In the genomic region with DNA sequence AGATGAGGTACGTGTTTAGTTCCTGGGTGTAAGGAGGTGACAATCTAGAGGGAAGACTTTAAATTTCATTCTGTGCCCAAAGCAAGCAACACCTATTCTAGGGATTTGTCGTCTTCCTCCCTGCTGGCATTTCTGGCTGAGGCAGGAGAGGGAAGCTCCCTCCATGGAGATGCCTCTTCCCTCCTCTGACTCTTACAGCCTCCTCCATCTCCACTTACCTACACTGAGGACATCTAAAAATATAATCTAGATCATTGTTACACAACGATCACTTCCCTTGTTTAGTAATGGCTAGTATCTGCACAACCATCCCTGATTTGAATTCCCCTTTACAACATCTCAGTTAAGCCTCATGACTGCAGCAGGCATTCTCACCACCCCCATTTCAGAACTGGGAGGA, we compare ENCODE assay signal across 24 cellular contexts.
"Had no signal": no experiment of that assay in that cellular context is flagged by ENCODE, and none has a peak within 500 bp of the region (broad histone marks: within the 10 kb centered on the region; RNA-seq: fewer than 3 reads in every experiment).

No MANE protein-coding gene starts in this region.

- H3K27ac Mint-ChIP-seq: activated CD8-positive, alpha-beta memory T cell treated with anti-CD3 and anti-CD28 coated beads, Interleukin-2, amount 10 ng/mL, durations not matched to agents 7 days and 5 days; activated CD8-positive, alpha-beta T cell treated with anti-CD3 and anti-CD28 coated beads for 36 hours; activated naive CD4-positive, alpha-beta T cell treated with anti-CD3 and anti-CD28 coated beads, Interleukin-2, amount 10 ng/mL, durations not matched to agents 7 days and 5 days; endodermal cell; naive B cell; stimulated activated memory B cell treated with anti-CD40 and anti-IgM and Interleukin-4, amounts not matched to agents 10 μg/mL and 1 μg/mL and 100 μg/mL, for 72 hours had no signal

- H3K36me3 Mint-ChIP-seq: activated CD8-positive, alpha-beta memory T cell treated with anti-CD3 and anti-CD28 coated beads, Interleukin-2, amount 10 ng/mL, durations not matched to agents 7 days and 5 days; activated naive CD4-positive, alpha-beta T cell treated with anti-CD3 and anti-CD28 coated beads, Interleukin-2, amount 10 ng/mL, durations not matched to agents 7 days and 5 days; naive B cell; stimulated activated memory B cell treated with anti-CD40 and anti-IgM and Interleukin-4, amounts not matched to agents 10 μg/mL and 1 μg/mL and 100 μg/mL, for 72 hours had no signal

- H3K9me3 ChIP-seq: esophagus squamous epithelium, gastroesophageal sphincter, mucosa of descending colon, stomach, testis had no signal

- H3K9me3 Mint-ChIP-seq: activated CD8-positive, alpha-beta T cell treated with anti-CD3 and anti-CD28 coated beads for 36 hours; activated naive CD4-positive, alpha-beta T cell treated with anti-CD3 and anti-CD28 coated beads, Interleukin-2, amount 10 ng/mL, durations not matched to agents 7 days and 5 days; neural crest cell; stimulated activated memory B cell treated with anti-CD40 and anti-IgM and Interleukin-4, amounts not matched to agents 10 μg/mL and 1 μg/mL and 100 μg/mL, for 72 hours had no signal

- H3K27me3 ChIP-seq: gastroesophageal sphincter, stomach, testis had no signal

- H3K4me3 ChIP-seq: esophagus squamous epithelium, gastroesophageal sphincter, mucosa of descending colon, stomach, testis had no signal

- H3K4me1 Mint-ChIP-seq: activated CD8-positive, alpha-beta memory T cell treated with anti-CD3 and anti-CD28 coated beads, Interleukin-2, amount 10 ng/mL, durations not matched to agents 7 days and 5 days; activated naive CD4-positive, alpha-beta T cell treated with anti-CD3 and anti-CD28 coated beads, Interleukin-2, amount 10 ng/mL, durations not matched to agents 7 days and 5 days; endodermal cell; naive B cell; neural crest cell; stimulated activated memory B cell treated with anti-CD40 and anti-IgM and Interleukin-4, amounts not matched to agents 10 μg/mL and 1 μg/mL and 100 μg/mL, for 72 hours had no signal

- H3K36me3 ChIP-seq: esophagus squamous epithelium, gastroesophageal sphincter, stomach had no signal

- H3K27ac ChIP-seq: esophagus squamous epithelium, gastroesophageal sphincter, stomach, testis had no signal

- ATAC-seq: activated CD8-positive, alpha-beta memory T cell treated with anti-CD3 and anti-CD28 coated beads, Interleukin-2, amount 10 ng/mL, durations not matched to agents 7 days and 5 days; activated CD8-positive, alpha-beta T cell treated with anti-CD3 and anti-CD28 coated beads for 36 hours; mucosa of descending colon; stimulated activated memory B cell treated with anti-CD40 and anti-IgM and Interleukin-4, amounts not matched to agents 10 μg/mL and 1 μg/mL and 100 μg/mL, for 72 hours had no signal

- DNase-seq: activated CD4-positive, alpha-beta T cell treated with anti-CD3 and anti-CD28 coated beads for 48 hours; activated CD8-positive, alpha-beta memory T cell treated with anti-CD3 and anti-CD28 coated beads, Interleukin-2, amount 10 ng/mL, durations not matched to agents 7 days and 5 days; activated CD8-positive, alpha-beta T cell treated with anti-CD3 and anti-CD28 coated beads for 36 hours; activated effector memory CD4-positive, alpha-beta T cell treated with anti-CD3 and anti-CD28 coated beads, Interleukin-2, amount 50 U/mL, for 16 hours; activated naive CD4-positive, alpha-beta T cell treated with anti-CD3 and anti-CD28 coated beads, Interleukin-2, amount 10 ng/mL, durations not matched to agents 7 days and 5 days; activated T-cell treated with anti-CD3 and anti-CD28 coated beads for 4 hours; cortex of kidney; endodermal cell; esophagus squamous epithelium; hypothalamus; islet precursor cell; left cardiac atrium; mesendoderm; mucosa of descending colon; naive B cell; occipital lobe; posterior cingulate gyrus; small intestine; stimulated activated CD4-positive, alpha-beta T cell treated with anti-CD3 and anti-CD28 coated beads, Interleukin-2, amount 100 ng/mL, for 24 hours; stomach had no signal

- H3K4me3 Mint-ChIP-seq: activated CD8-positive, alpha-beta memory T cell treated with anti-CD3 and anti-CD28 coated beads, Interleukin-2, amount 10 ng/mL, durations not matched to agents 7 days and 5 days; activated CD8-positive, alpha-beta T cell treated with anti-CD3 and anti-CD28 coated beads for 36 hours; activated naive CD4-positive, alpha-beta T cell treated with anti-CD3 and anti-CD28 coated beads, Interleukin-2, amount 10 ng/mL, durations not matched to agents 7 days and 5 days; endodermal cell; naive B cell; neural crest cell; stimulated activated memory B cell treated with anti-CD40 and anti-IgM and Interleukin-4, amounts not matched to agents 10 μg/mL and 1 μg/mL and 100 μg/mL, for 72 hours had no signal

- H3K4me1 ChIP-seq: gastroesophageal sphincter, stomach had no signal
